In the genomic region with DNA sequence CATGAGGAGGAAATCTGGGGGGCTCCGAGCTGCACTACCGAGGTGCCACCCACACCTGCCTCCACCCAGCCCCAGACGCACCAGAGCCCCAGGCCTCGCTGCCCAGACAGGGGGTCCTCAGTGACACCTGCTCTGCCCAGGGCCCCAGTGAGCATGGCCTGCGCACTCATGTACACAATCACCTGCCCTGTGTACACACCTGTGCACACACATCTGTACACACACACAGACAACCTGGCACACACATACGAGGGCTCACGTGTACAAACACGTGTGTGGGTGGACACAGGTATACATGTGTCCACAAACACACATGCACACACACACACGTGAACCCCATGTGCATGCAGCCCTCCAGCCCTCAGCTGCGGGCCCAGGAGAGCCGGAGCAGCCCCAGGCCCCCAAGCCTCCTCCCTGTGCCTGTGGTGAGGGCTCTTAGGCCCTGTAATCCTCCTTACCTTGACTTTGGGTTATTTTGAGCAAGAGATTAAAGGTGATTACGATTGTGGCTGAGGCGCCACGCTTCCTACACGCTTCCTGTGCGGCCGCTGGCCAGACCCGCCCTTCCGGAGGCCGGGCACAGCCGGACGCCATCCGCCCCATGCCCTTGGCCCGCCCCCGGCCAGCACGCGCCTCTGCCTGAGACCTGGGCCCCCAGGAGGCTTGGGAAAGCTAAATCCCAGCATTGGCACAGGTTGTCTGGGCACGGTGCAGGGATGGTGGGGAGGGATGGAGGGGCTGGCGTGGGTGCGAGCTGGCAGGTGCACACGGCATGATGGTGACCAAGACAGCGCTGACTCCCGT, we compare ENCODE assay signal across 1 cellular context.
TF ChIP-seq lines count a peak whose summit lies in the region.

No MANE protein-coding gene starts in this region.

TF ChIP-seq in K562, 482 proteins besides CTCF, POLR2A, EP300 and RAD21 (continued from another document and continues in another):
- TF ChIP-seq MCM3 (IDR thresholded peaks at IDR 0.05), result no peak
- peak; percentile 84 for TF ChIP-seq ARID4B (CRISPR knock-in tag; IDR thresholded peaks at IDR 0.05)
- TF ChIP-seq TFAP4 (CRISPR knock-in tag; IDR thresholded peaks at IDR 0.05; ENCODE audit: borderline replicate concordance), result peak; percentile 82
- TF ChIP-seq, protein P1, sequence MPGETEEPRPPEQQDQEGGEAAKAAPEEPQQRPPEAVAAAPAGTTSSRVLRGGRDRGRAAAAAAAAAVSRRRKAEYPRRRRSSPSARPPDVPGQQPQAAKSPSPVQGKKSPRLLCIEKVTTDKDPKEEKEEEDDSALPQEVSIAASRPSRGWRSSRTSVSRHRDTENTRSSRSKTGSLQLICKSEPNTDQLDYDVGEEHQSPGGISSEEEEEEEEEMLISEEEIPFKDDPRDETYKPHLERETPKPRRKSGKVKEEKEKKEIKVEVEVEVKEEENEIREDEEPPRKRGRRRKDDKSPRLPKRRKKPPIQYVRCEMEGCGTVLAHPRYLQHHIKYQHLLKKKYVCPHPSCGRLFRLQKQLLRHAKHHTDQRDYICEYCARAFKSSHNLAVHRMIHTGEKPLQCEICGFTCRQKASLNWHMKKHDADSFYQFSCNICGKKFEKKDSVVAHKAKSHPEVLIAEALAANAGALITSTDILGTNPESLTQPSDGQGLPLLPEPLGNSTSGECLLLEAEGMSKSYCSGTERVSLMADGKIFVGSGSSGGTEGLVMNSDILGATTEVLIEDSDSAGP (CRISPR knock-in tag; IDR thresholded peaks at IDR 0.05), result peak; percentile 6; the same call in 1 of the 2 replicates
- no peak for TF ChIP-seq SAFB2 (IDR thresholded peaks at IDR 0.05; ENCODE audit: borderline replicate concordance, low read depth, low read length, severe bottlenecking)
- TF ChIP-seq KDM1A (IDR thresholded peaks at IDR 0.05), result peak in 1 of 2 experiments; percentile 99; a peak in 2 of 4 replicates
- TF ChIP-seq SOX6 (IDR thresholded peaks at IDR 0.05), result no peak
- peak; percentile 82; the same call in 1 of the 2 replicates for TF ChIP-seq PHF8 (IDR thresholded peaks at IDR 0.05; ENCODE audit: borderline replicate concordance, low read length)
- TF ChIP-seq SAFB (IDR thresholded peaks at IDR 0.05; ENCODE audit: borderline replicate concordance, low read depth, low read length), result peak; percentile 35; the same call in 1 of the 2 replicates
- TF ChIP-seq ZNF655 (CRISPR knock-in tag; IDR thresholded peaks at IDR 0.05), result no peak
- no peak for TF ChIP-seq MTA2 (IDR thresholded peaks at IDR 0.05; ENCODE audit: low read depth)
- TF ChIP-seq, protein P2, sequence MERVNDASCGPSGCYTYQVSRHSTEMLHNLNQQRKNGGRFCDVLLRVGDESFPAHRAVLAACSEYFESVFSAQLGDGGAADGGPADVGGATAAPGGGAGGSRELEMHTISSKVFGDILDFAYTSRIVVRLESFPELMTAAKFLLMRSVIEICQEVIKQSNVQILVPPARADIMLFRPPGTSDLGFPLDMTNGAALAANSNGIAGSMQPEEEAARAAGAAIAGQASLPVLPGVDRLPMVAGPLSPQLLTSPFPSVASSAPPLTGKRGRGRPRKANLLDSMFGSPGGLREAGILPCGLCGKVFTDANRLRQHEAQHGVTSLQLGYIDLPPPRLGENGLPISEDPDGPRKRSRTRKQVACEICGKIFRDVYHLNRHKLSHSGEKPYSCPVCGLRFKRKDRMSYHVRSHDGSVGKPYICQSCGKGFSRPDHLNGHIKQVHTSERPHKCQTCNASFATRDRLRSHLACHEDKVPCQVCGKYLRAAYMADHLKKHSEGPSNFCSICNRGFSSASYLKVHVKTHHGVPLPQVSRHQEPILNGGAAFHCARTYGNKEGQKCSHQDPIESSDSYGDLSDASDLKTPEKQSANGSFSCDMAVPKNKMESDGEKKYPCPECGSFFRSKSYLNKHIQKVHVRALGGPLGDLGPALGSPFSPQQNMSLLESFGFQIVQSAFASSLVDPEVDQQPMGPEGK (CRISPR knock-in tag; IDR thresholded peaks at IDR 0.05; ENCODE audit: borderline replicate concordance), result no peak
- TF ChIP-seq TEAD1 (CRISPR knock-in tag; IDR thresholded peaks at IDR 0.05), result 0 out of 4 replicates have a peak, but pooled peaks of 1 of the 2 experiments have one; percentile 52
- peak; percentile 73 to 76 for TF ChIP-seq FOXK2 (conservative IDR thresholded peaks at IDR 0.05 in 1 of 2, IDR thresholded peaks at IDR 0.05 in 1 of 2; ENCODE audit: low read depth in 2 of 2)
- TF ChIP-seq ZBTB43 (CRISPR knock-in tag; IDR thresholded peaks at IDR 0.05), result no peak; the same call in 1 of the 2 replicates
- peak; percentile 82 for TF ChIP-seq ZNF431 (CRISPR knock-in tag; IDR thresholded peaks at IDR 0.05)
- no peak for TF ChIP-seq ZNF212 (CRISPR knock-in tag; IDR thresholded peaks at IDR 0.05)
- TF ChIP-seq ETS1 (conservative IDR thresholded peaks at IDR 0.05; ENCODE audit: control insufficient read depth, low read depth, low read length), result 0 out of 2 replicates have a peak, but pooled peaks have one; percentile 38
- TF ChIP-seq ZNF263 (CRISPR knock-in tag; IDR thresholded peaks at IDR 0.05; ENCODE audit: borderline replicate concordance), result peak; percentile 54; the same call in 1 of the 2 replicates
- peak; percentile 71 for TF ChIP-seq GATA2 (CRISPR knock-in tag; IDR thresholded peaks at IDR 0.05)
- peak; percentile 70 for TF ChIP-seq ESRRA (IDR thresholded peaks at IDR 0.05; ENCODE audit: borderline replicate concordance, low read depth)
- TF ChIP-seq MCM7 (IDR thresholded peaks at IDR 0.05), result 0 out of 4 replicates have a peak, but pooled peaks of 1 of the 2 experiments have one; percentile 38
- TF ChIP-seq, protein P3, sequence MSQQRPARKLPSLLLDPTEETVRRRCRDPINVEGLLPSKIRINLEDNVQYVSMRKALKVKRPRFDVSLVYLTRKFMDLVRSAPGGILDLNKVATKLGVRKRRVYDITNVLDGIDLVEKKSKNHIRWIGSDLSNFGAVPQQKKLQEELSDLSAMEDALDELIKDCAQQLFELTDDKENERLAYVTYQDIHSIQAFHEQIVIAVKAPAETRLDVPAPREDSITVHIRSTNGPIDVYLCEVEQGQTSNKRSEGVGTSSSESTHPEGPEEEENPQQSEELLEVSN (IDR thresholded peaks at IDR 0.05; ENCODE audit: borderline replicate concordance in 1 of 2, extremely low read depth in 1 of 2, insufficient read depth in 1 of 2, insufficient read length in 1 of 2, low read depth in 1 of 2, low read length in 1 of 2, poor library complexity in 1 of 2, severe bottlenecking in 1 of 2), result peak; percentile 60 to 88
- TF ChIP-seq ZNF408 (CRISPR knock-in tag; IDR thresholded peaks at IDR 0.05; ENCODE audit: low read depth), result no peak
- TF ChIP-seq, protein P4, sequence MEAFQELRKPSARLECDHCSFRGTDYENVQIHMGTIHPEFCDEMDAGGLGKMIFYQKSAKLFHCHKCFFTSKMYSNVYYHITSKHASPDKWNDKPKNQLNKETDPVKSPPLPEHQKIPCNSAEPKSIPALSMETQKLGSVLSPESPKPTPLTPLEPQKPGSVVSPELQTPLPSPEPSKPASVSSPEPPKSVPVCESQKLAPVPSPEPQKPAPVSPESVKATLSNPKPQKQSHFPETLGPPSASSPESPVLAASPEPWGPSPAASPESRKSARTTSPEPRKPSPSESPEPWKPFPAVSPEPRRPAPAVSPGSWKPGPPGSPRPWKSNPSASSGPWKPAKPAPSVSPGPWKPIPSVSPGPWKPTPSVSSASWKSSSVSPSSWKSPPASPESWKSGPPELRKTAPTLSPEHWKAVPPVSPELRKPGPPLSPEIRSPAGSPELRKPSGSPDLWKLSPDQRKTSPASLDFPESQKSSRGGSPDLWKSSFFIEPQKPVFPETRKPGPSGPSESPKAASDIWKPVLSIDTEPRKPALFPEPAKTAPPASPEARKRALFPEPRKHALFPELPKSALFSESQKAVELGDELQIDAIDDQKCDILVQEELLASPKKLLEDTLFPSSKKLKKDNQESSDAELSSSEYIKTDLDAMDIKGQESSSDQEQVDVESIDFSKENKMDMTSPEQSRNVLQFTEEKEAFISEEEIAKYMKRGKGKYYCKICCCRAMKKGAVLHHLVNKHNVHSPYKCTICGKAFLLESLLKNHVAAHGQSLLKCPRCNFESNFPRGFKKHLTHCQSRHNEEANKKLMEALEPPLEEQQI (IDR thresholded peaks at IDR 0.05), result 0 out of 2 replicates have a peak, but pooled peaks have one; percentile 10
- no peak for TF ChIP-seq KAT8 (IDR thresholded peaks at IDR 0.05; ENCODE audit: low read depth)
- TF ChIP-seq SRSF3 (IDR thresholded peaks at IDR 0.05; ENCODE audit: insufficient read depth, low read length), result no peak
- TF ChIP-seq MEF2A (IDR thresholded peaks at IDR 0.05; ENCODE audit: control insufficient read depth, low read depth, low read length), result 0 out of 2 replicates have a peak, but pooled peaks have one; percentile 14
- TF ChIP-seq YBX1 (IDR thresholded peaks at IDR 0.05), result no peak
- TF ChIP-seq NR3C1 (CRISPR knock-in tag; IDR thresholded peaks at IDR 0.05), result 0 out of 2 replicates have a peak, but pooled peaks have one; percentile 68
- TF ChIP-seq EGR1 (conservative IDR thresholded peaks at IDR 0.05), result peak; percentile 40
- peak; percentile 96 for TF ChIP-seq HES1 (IDR thresholded peaks at IDR 0.05; ENCODE audit: low read depth)
- TF ChIP-seq ZNF696 (CRISPR knock-in tag; conservative IDR thresholded peaks at IDR 0.05), result no peak
- TF ChIP-seq HCFC1 (IDR thresholded peaks at IDR 0.05; ENCODE audit: low read depth, low read length), result peak; percentile 49
